ENCODE assay signal across 22 cellular contexts in the genomic region with DNA sequence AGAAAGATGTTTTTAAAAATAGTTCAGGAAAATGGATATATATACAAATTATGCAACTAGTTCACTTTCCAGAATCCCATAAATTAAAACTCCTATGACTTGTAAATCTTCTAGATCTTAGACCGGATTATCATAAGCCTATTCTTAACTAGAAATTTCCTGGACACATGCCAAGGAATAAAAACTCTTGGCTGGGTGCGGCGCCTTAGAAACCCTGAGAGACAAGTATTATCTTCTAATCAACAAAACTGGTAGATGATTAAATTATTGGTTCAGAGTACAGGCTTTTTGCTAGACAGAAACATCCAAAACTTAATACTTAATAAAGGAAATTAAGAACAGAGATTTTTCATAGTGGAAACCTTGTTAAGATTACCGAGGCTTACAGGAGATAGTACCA. TPM values are rescaled to one million over a fixed set of nuclear protein-coding genes. Genes with fewer than 3 reads are reported as not detected.
DNase-seq lines count a peak whose midpoint lies in the region; ATAC-seq, FAIRE-seq and TF ChIP-seq lines count a peak whose summit lies in the region.
"Had no signal": no experiment of that assay in that cellular context is flagged by ENCODE, and none has a peak within 500 bp of the region (broad histone marks: within the 10 kb centered on the region; RNA-seq: fewer than 3 reads in every experiment).

No MANE protein-coding gene starts in this region.

- TF ChIP-seq CTCF in K562 (IDR thresholded peaks at IDR 0.05 in 2 of 3, conservative IDR thresholded peaks at IDR 0.05 in 1 of 3; ENCODE audit: insufficient read depth in 2 of 3, low read depth in 1 of 3, low read length in 3 of 3) (no peak), Peyer's patch (IDR thresholded peaks at IDR 0.05) (no peak), smooth muscle cell (IDR thresholded peaks at IDR 0.05; ENCODE audit: borderline replicate concordance, insufficient read depth, poor library complexity, severe bottlenecking) (no peak)

- FAIRE-seq in K562 (lab: Jason Lieb, UNC) (no peak), small intestine (lab: Jason Lieb, UNC) (no peak)
- FAIRE-seq: GM12892, GM18507 had no signal

- in situ Hi-C loops in K562 (cut with MboI): no loop called here

- WGBS in K562 (ENCODE audit: insufficient coverage, low coverage, missing lambda C conversion rate): 0% methylated on average over 4 of the region's 4 CpGs
- WGBS in small intestine, 3 donors: 9 to 32% (median 22%) methylated on average over 4 of the region's 4 CpGs
- 79% methylated on average over 4 of the region's 4 CpGs for WGBS in smooth muscle cell (ENCODE audit: low lambda C conversion rate)

- H3K9ac ChIP-seq in K562 (ENCODE audit: insufficient read depth in 1 of 2, low read depth in 2 of 2, low read length in 2 of 2) (no peak overlapping the region), smooth muscle cell (ENCODE audit: low read depth) (no peak overlapping the region)

- no peak for ATAC-seq in K562
- no peak for ATAC-seq in HG02588 (IDR thresholded peaks at IDR 0.05; ENCODE audit: unreplicated experiment)
- ATAC-seq: HCT116 had no signal

- H3K4me1 ChIP-seq in K562 (replicated peaks in 1 of 2; ENCODE audit: control insufficient read depth in 2 of 2, insufficient read depth in 2 of 2, low read length in 2 of 2): no peaks in the 10 kb centered on the region
- H3K4me1 ChIP-seq in small intestine (ENCODE audit: control insufficient read depth in 2 of 2, insufficient read depth in 1 of 2, low read depth in 1 of 2, low read length in 1 of 2): peaks cover 2 to 8% of the 10 kb centered on the region in 2 donors
- H3K4me1 ChIP-seq in Peyer's patch: peaks cover 0 to 6% (median 0%) of the 10 kb centered on the region in 4 donors
- H3K4me1 ChIP-seq in smooth muscle cell (ENCODE audit: low read depth): no peaks in the 10 kb centered on the region

- TF ChIP-seq EP300 in K562 (IDR thresholded peaks at IDR 0.05; ENCODE audit: low read length): no peak

- no peaks in the 10 kb centered on the region for H3K79me2 ChIP-seq in K562 (ENCODE audit: control insufficient read depth, insufficient read depth, low read length)
- no peaks in the 10 kb centered on the region for H3K79me2 ChIP-seq in smooth muscle cell (ENCODE audit: low read depth)

- H3K27ac ChIP-seq in K562 (ENCODE audit: extremely low read depth, low read depth, low read length): no peak overlapping the region
- peak overlapping the region in 1 of 2 donors; percentile 20 for H3K27ac ChIP-seq in small intestine (ENCODE audit: low read depth in 1 of 2, low read length in 1 of 2)
- H3K27ac ChIP-seq in Peyer's patch: no peak overlapping the region
- no peak overlapping the region for H3K27ac ChIP-seq in smooth muscle cell (ENCODE audit: low read depth)

- H3K4me3 ChIP-seq in K562 (no peak overlapping the region), small intestine (ENCODE audit: low read depth in 1 of 2, low read length in 2 of 2) (no peak overlapping the region), Peyer's patch (no peak overlapping the region), smooth muscle cell (no peak overlapping the region)

- CTCF ChIA-PET in K562 (lab: Yijun Ruan, JAX; ENCODE audit: low intra/inter-chr PET ratio): no interaction called here

- no peaks in the 10 kb centered on the region for H4K20me1 ChIP-seq in K562 (replicated peaks; ENCODE audit: control insufficient read depth, insufficient read depth, low read length)
- H4K20me1 ChIP-seq in smooth muscle cell (ENCODE audit: low read depth): no peaks in the 10 kb centered on the region

- no peak overlapping the region for H2AFZ ChIP-seq in K562 (ENCODE audit: low read depth, low read length)
- H2AFZ ChIP-seq in smooth muscle cell (ENCODE audit: low read depth): no peak overlapping the region

- no peaks in the 10 kb centered on the region for H3K9me1 ChIP-seq in K562 (ENCODE audit: control insufficient read depth, insufficient read depth, low read length)

- H3K36me3 ChIP-seq in K562 (ENCODE audit: control insufficient read depth, insufficient read depth, low read length) (no peaks in the 10 kb centered on the region), small intestine (ENCODE audit: control insufficient read depth in 2 of 2, insufficient read depth in 2 of 2, low read length in 2 of 2) (no peaks in the 10 kb centered on the region), Peyer's patch (no peaks in the 10 kb centered on the region), smooth muscle cell (ENCODE audit: low read depth) (no peaks in the 10 kb centered on the region)
- H3K36me3 ChIP-seq: BE2C had no signal

- intact Hi-C loops in K562 (cut with micrococcal nuclease): no loop called here

- H3K27me3 ChIP-seq in K562 (ENCODE audit: control insufficient read depth in 2 of 2, insufficient read depth in 2 of 2, low read length in 2 of 2): peaks cover 3 to 8% of the 10 kb centered on the region in 2 experiments; a peak in 1 of 5 replicates
- H3K27me3 ChIP-seq in small intestine (ENCODE audit: control insufficient read depth in 2 of 2, insufficient read depth in 2 of 2, low read length in 2 of 2): no peaks in the 10 kb centered on the region
- no peaks in the 10 kb centered on the region for H3K27me3 ChIP-seq in Peyer's patch
- no peaks in the 10 kb centered on the region for H3K27me3 ChIP-seq in smooth muscle cell (ENCODE audit: low read depth)
- H3K27me3 ChIP-seq: BE2C had no signal

- POLR2A ChIA-PET in K562 (lab: Yijun Ruan, JAX): no interaction called here

- no peak overlapping the region for H3K4me2 ChIP-seq in K562 (ENCODE audit: insufficient read depth, low read length)
- no peak overlapping the region for H3K4me2 ChIP-seq in smooth muscle cell

- peak; percentile 12 for DNase-seq in NCI-H2171 treated with DMSO at 0.1 percent for 48 hours (lab: John Stamatoyannopoulos, UW)
- DNase-seq in NCI-H2171 (lab: John Stamatoyannopoulos, UW): no peak
- DNase-seq in LoVo (ENCODE audit: low spot score): peak; percentile 34
- no peak for DNase-seq in K562 (ENCODE audit: extremely low read depth in 1 of 4, low spot score in 3 of 4)
- peak; percentile 76 for DNase-seq in small intestine
- DNase-seq in Peyer's patch: no peak
- no peak for DNase-seq in smooth muscle cell (lab: John Stamatoyannopoulos, UW; ENCODE audit: unreplicated experiment)
- DNase-seq: Caco-2; CD4-positive, CD25-positive, alpha-beta regulatory T cell; DMS79; GOT3; MV-4-11; NCI-H1694 treated with DMSO at 0.1 percent for 48 hours; NCI-H345; NCI-H69; NK-92 treated with Interleukin-12 subunit alpha and Interleukin-12 subunit beta, amount 100 ng/mL, for 24 hours; SHP77 had no signal

- H3K9me3 ChIP-seq in K562 (replicated peaks; ENCODE audit: control insufficient read depth, insufficient read depth, low read depth, low read length): no peaks in the 10 kb centered on the region
- H3K9me3 ChIP-seq in small intestine (ENCODE audit: control insufficient read depth, low read depth): no peaks in the 10 kb centered on the region
- H3K9me3 ChIP-seq in Peyer's patch: no peaks in the 10 kb centered on the region
- H3K9me3 ChIP-seq in smooth muscle cell (replicated peaks; ENCODE audit: low read depth): no peaks in the 10 kb centered on the region
- H3K9me3 ChIP-seq: BE2C had no signal

- no peak for TF ChIP-seq RAD21 in K562 (CRISPR knock-in tag; conservative IDR thresholded peaks at IDR 0.05 in 1 of 2, IDR thresholded peaks at IDR 0.05 in 1 of 2)

- no peaks in the 10 kb centered on the region for H3F3A ChIP-seq in smooth muscle cell (ENCODE audit: low read depth)

- TF ChIP-seq POLR2A in K562 (conservative IDR thresholded peaks at IDR 0.05): no peak
- no peak for TF ChIP-seq POLR2A in Peyer's patch (IDR thresholded peaks at IDR 0.05)

- BruUV-seq in K562 (replicated peaks; lab: Mats Ljungman, UMichigan): no TSS peak

TF ChIP-seq in K562, 482 proteins besides CTCF, POLR2A, EP300 and RAD21:
- TF ChIP-seq BRCA1 (IDR thresholded peaks at IDR 0.05) (no peak), BRCA1 (CRISPR knock-in tag; IDR thresholded peaks at IDR 0.05) (no peak), NFIC (IDR thresholded peaks at IDR 0.05) (0 out of 2 replicates have a peak, but pooled peaks have one; percentile 32)
- TF ChIP-seq, protein P1, sequence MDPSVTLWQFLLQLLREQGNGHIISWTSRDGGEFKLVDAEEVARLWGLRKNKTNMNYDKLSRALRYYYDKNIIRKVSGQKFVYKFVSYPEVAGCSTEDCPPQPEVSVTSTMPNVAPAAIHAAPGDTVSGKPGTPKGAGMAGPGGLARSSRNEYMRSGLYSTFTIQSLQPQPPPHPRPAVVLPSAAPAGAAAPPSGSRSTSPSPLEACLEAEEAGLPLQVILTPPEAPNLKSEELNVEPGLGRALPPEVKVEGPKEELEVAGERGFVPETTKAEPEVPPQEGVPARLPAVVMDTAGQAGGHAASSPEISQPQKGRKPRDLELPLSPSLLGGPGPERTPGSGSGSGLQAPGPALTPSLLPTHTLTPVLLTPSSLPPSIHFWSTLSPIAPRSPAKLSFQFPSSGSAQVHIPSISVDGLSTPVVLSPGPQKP (CRISPR knock-in tag; IDR thresholded peaks at IDR 0.05): no peak

RNA-seq across cellular contexts. Expression of gene IFNGR1, which starts 46.4 kb away (rescaled TPM):
- 20.6 and 45.2 TPM in 2 replicates for total RNA-seq in K562 (2011; cell fraction: chromatin; rRNA removed; ENCODE audit: low replicate concordance)
- 21.5 and 26.5 TPM in 2 replicates for total RNA-seq in K562 (2011; cell fraction: nucleolus; rRNA removed)
- 30.9 and 31.5 TPM in 2 replicates for total RNA-seq in K562 (2011; cell fraction: nucleoplasm; rRNA removed)
- total RNA-seq in K562 (2014; rRNA removed) (13.4 and 14.7 TPM in 2 replicates), K562 (2014; rRNA removed; fragmentation: Illumina TruSeq; extraction: Trizol) (26.7 and 31.3 TPM in 2 replicates), K562 (2015; rRNA removed; fragmentation: Illumina TruSeq; extraction: Trizol) (33.4 and 38.9 TPM in 2 replicates), K562 (2021) (16.8 and 17.7 TPM in 2 replicates), Peyer's patch (100 to 1,000 TPM in 1 of 4 donors, 10 to 100 TPM in 3; 44.6 to 136 (median 75.6) TPM), smooth muscle cell (83.7 and 88.3 TPM in 2 replicates)
- polyA plus RNA-seq in K562 (2011; rRNA removed) (33.0 and 52.5 TPM in 2 replicates), K562 (2014; fragmentation: Illumina TruSeq; extraction: Trizol) (22.4 and 26.7 TPM in 2 replicates), K562 (2014; fragmentation: Nextera tagmentation; extraction: Ambion mirVana) (10 to 100 TPM; 41.5 to 47.0 TPM), K562 (2014; rRNA removed) (19.3 and 21.2 TPM in 2 replicates), small intestine (100 to 1,000 TPM in 1 of 3 donors, 10 to 100 TPM in 2; 78.1 to 100 (median 80.5) TPM), smooth muscle cell (51.1 and 61.1 TPM in 2 replicates)
- 4.8 and 21.0 TPM in 2 replicates for polyA plus RNA-seq in K562 (2011; cell fraction: cytosol; rRNA removed)
- polyA plus RNA-seq in K562 (2011; cell fraction: nucleus; rRNA removed): 24.7 and 52.5 TPM in 2 replicates
- 22.6 and 25.6 TPM in 2 replicates for polyA plus RNA-seq in K562 (2012)
- polyA minus RNA-seq in K562 (2011; rRNA and poly(A)+ RNA removed): 16.9 and 42.2 TPM in 2 replicates
- 8.5 and 22.1 TPM in 2 replicates for polyA minus RNA-seq in K562 (2011; cell fraction: cytosol; rRNA and poly(A)+ RNA removed)
- 11.8 and 45.1 TPM in 2 replicates for polyA minus RNA-seq in K562 (2011; cell fraction: nucleus; rRNA and poly(A)+ RNA removed)

Comparison
In these comparisons a context has a peak if more than half of its experiments do, and no peak if none do; other contexts are left out.
1. DNase-seq: peak in NCI-H2171 treated with DMSO at 0.1 percent for 48 hours (single experiment), LoVo (single experiment) and small intestine (single experiment); none in NCI-H2171 (single experiment), K562 (0 of 4), Peyer's patch (0 of 3) and smooth muscle cell (single experiment).